In genomic region chr3:52217409-52217805, GRCh38 we compare ENCODE assay signal across 8 cellular contexts. TPM values are rescaled to one million over a fixed set of nuclear protein-coding genes. Genes with fewer than 3 reads are reported as not detected.
DNase-seq lines count a peak whose midpoint lies in the region; ATAC-seq and TF ChIP-seq lines count a peak whose summit lies in the region.
"Had no signal": no experiment of that assay in that cellular context is flagged by ENCODE, and none has a peak within 500 bp of the region (broad histone marks: within the 10 kb centered on the region; RNA-seq: fewer than 3 reads in every experiment).

No MANE protein-coding gene starts in this region.

- H3K9ac ChIP-seq in skeletal muscle tissue (ENCODE audit: low read depth in 1 of 3, low read length in 3 of 3) = peak overlapping the region in 1 of 3 donors; percentile 57

- H3K27ac ChIP-seq in VCaP (peak overlapping the region; percentile 64), gastroesophageal sphincter (peak overlapping the region in 3 of 4 donors; percentile 55 to 79 (median 63)), skeletal muscle tissue (ENCODE audit: low read depth, low read length) (peak overlapping the region; percentile 54)

- H3K36me3 ChIP-seq in H7 (replicated peaks; ENCODE audit: control insufficient read depth, insufficient read depth, low read length) = peaks cover 9% of the 10 kb centered on the region
- H3K36me3 ChIP-seq in gastroesophageal sphincter = peaks cover 0 to 34% of the 10 kb centered on the region in 2 donors
- peaks cover 29 to 33% (median 30%) of the 10 kb centered on the region in 3 donors for H3K36me3 ChIP-seq in skeletal muscle tissue (ENCODE audit: control insufficient read depth in 3 of 3, insufficient read depth in 3 of 3, low read length in 3 of 3)

- no peak for TF ChIP-seq CTCF in VCaP (conservative IDR thresholded peaks at IDR 0.05)
- no peak for TF ChIP-seq CTCF in gastroesophageal sphincter (IDR thresholded peaks at IDR 0.05)

- WGBS in gastroesophageal sphincter (ENCODE audit: low coverage in 1 of 2), 2 donors = 79 to 94% methylated on average over 5 to 8 of the region's 10 CpGs

- peaks cover 0 to 58% (median 16%) of the 10 kb centered on the region in 3 donors for H3K4me1 ChIP-seq in gastroesophageal sphincter
- H3K4me1 ChIP-seq in skeletal muscle tissue (ENCODE audit: control insufficient read depth in 3 of 3, insufficient read depth in 3 of 3, low read length in 3 of 3) = peaks cover 39 to 44% (median 42%) of the 10 kb centered on the region in 3 donors

- H3K9me3 ChIP-seq in gastroesophageal sphincter (no peaks in the 10 kb centered on the region), skeletal muscle tissue (ENCODE audit: control insufficient read depth in 3 of 3, low read length in 3 of 3) (no peaks in the 10 kb centered on the region)

- H3K27me3 ChIP-seq in H7 (ENCODE audit: control insufficient read depth, insufficient read depth, low read length) (no peaks in the 10 kb centered on the region), gastroesophageal sphincter (no peaks in the 10 kb centered on the region), skeletal muscle tissue (ENCODE audit: control insufficient read depth in 3 of 3, insufficient read depth in 3 of 3, low read length in 3 of 3) (no peaks in the 10 kb centered on the region)

- TF ChIP-seq EP300 in gastroesophageal sphincter (IDR thresholded peaks at IDR 0.05) = no peak

- no peak for TF ChIP-seq POLR2A in gastroesophageal sphincter (IDR thresholded peaks at IDR 0.05)

- H3K4me3 ChIP-seq in H7 (ENCODE audit: insufficient read depth, low read depth, low read length) (no peak overlapping the region), gastroesophageal sphincter (no peak overlapping the region), skeletal muscle tissue (ENCODE audit: low read length in 3 of 3) (peak overlapping the region in 1 of 3 donors; percentile 35)

- ATAC-seq in gastroesophageal sphincter = no peak
- ATAC-seq in GM21619 (IDR thresholded peaks at IDR 0.05; ENCODE audit: unreplicated experiment) = no peak

- DNase-seq in H7 (peak; percentile 39), NCI-H2196 treated with DMSO at 0.1 percent for 48 hours (lab: John Stamatoyannopoulos, UW; ENCODE audit: unreplicated experiment) (no peak), cerebellar nuclear complex (lab: John Stamatoyannopoulos, UW) (no peak)

RNA-seq across cellular contexts. Expression of gene TLR9, which starts 8.0 kb away (rescaled TPM):
- total RNA-seq in H7 (2014; rRNA removed; shearing (Covaris generic)) = not detected in 2 replicates
- total RNA-seq in gastroesophageal sphincter (not detected), skeletal muscle tissue (not detected)
- total RNA-seq: dermis microvascular lymphatic vessel endothelial cell had no signal

RNA-seq across cellular contexts. Expression of gene ALAS1, which starts 19.4 kb away (rescaled TPM):
- total RNA-seq in H7 (2014; rRNA removed; shearing (Covaris generic)) = 63.8 and 86.9 TPM in 2 replicates
- total RNA-seq in gastroesophageal sphincter = 10 to 100 TPM; 30.0 to 50.8 (median 35.8) TPM
- total RNA-seq in skeletal muscle tissue = 31.3 TPM

RNA-seq across cellular contexts. Expression of gene TWF2, which starts 21.6 kb away (rescaled TPM):
- total RNA-seq in H7 (2014; rRNA removed; shearing (Covaris generic)) = 85.8 and 99.0 TPM in 2 replicates
- total RNA-seq in gastroesophageal sphincter = 10 to 100 TPM; 46.8 to 79.5 (median 69.2) TPM
- total RNA-seq in skeletal muscle tissue = 18.8 TPM

RNA-seq across cellular contexts. Expression of gene PPM1M, which starts 28.2 kb away (rescaled TPM):
- total RNA-seq in H7 (2014; rRNA removed; shearing (Covaris generic)) = 2.9 and 4.5 TPM in 2 replicates
- total RNA-seq in gastroesophageal sphincter (10 to 100 TPM; 20.3 to 36.6 (median 29.9) TPM), skeletal muscle tissue (8.4 TPM)
